Comparison of ENCODE assay signal across 30 cellular contexts in genomic region chr15:41840673-41841072, GRCh38.
"Had no signal": no experiment of that assay in that cellular context is flagged by ENCODE, and none has a peak within 500 bp of the region (broad histone marks: within the 10 kb centered on the region; RNA-seq: fewer than 3 reads in every experiment).

No MANE protein-coding gene starts in this region.

- H3K4me1 Mint-ChIP-seq: activated naive CD8-positive, alpha-beta T cell treated with anti-CD3 and anti-CD28 coated beads, Interleukin-2, amount 50 U/mL, for 24 hours had no signal

- H3K27me3 Mint-ChIP-seq: activated CD8-positive, alpha-beta memory T cell treated with anti-CD3 and anti-CD28 coated beads, Interleukin-2, amount 10 ng/mL, durations not matched to agents 7 days and 5 days; activated naive CD8-positive, alpha-beta T cell treated with anti-CD3 and anti-CD28 coated beads, Interleukin-2, amount 50 U/mL, for 24 hours; activated T-cell treated with anti-CD3 and anti-CD28 coated beads, Interleukin-2, amount 50 U/mL, for 24 hours had no signal

- H3K9me3 Mint-ChIP-seq: activated naive CD4-positive, alpha-beta T cell treated with anti-CD3 and anti-CD28 coated beads, Interleukin-2, amount 50 U/mL, for 72 hours; activated naive CD8-positive, alpha-beta T cell treated with anti-CD3 and anti-CD28 coated beads, Interleukin-2, amount 50 U/mL, for 24 hours; activated T-cell treated with anti-CD3 and anti-CD28 coated beads, Interleukin-2, amount 50 U/mL, for 24 hours; activated T-helper 1 cell treated with anti-CD3 and anti-CD28 coated beads, Interleukin-12 subunit alpha, Interleukin-12 subunit beta, Interleukin-2, Interleukin-4 antibody, amounts not matched to agents 30 ng/mL and 10 ng/mL and 1 ng/mL, durations not matched to agents 14 hours and 24 hours and 36 hours; T-helper 1 cell treated with Interleukin-12 subunit alpha and Interleukin-12 subunit beta and Interleukin-4 antibody, amounts not matched to agents 30 μg/mL and 1 μg/mL, for 36 hours had no signal

- H3K36me3 Mint-ChIP-seq: activated CD8-positive, alpha-beta memory T cell treated with anti-CD3 and anti-CD28 coated beads, Interleukin-2, amount 10 ng/mL, durations not matched to agents 7 days and 5 days; activated naive CD4-positive, alpha-beta T cell treated with anti-CD3 and anti-CD28 coated beads, Interleukin-2, amount 50 U/mL, for 72 hours had no signal

- DNase-seq: activated CD4-positive, alpha-beta T cell treated with anti-CD3 and anti-CD28 coated beads for 48 hours; activated CD4-positive, alpha-beta T cell treated with anti-CD3 and anti-CD28 coated beads, Interleukin-2, amount 50 U/mL, for 4 hours; activated CD8-positive, alpha-beta memory T cell treated with anti-CD3 and anti-CD28 coated beads, Interleukin-2, amount 10 ng/mL, durations not matched to agents 7 days and 5 days; activated effector memory CD4-positive, alpha-beta T cell treated with Interleukin-2 at 50 U/mL for 16 hours; activated naive CD4-positive, alpha-beta T cell; activated naive CD8-positive, alpha-beta T cell treated with anti-CD3 and anti-CD28 coated beads, Interleukin-2, amount 50 U/mL, for 24 hours; activated T-cell treated with anti-CD3 and anti-CD28 coated beads, Interleukin-2, amount 50 U/mL, for 24 hours; amniotic stem cell; brain microvascular endothelial cell; MG63; MV-4-11; NCI-H1092 treated with DMSO at 0.1 percent for 48 hours; NCI-H1417 treated with DMSO at 0.1 percent for 48 hours; NCI-H1694; NCI-H2029; NCI-H345; NCI-H510A; NCI-H526 treated with DMSO at 0.1 percent for 48 hours; NK-92 treated with Interleukin-12 subunit alpha and Interleukin-12 subunit beta, amount 100 ng/mL, for 24 hours; Peyer's patch; SHP77; SW 1271 had no signal

- H3K4me3 ChIP-seq: ascending aorta, cardiac muscle cell, MG63, Peyer's patch, SJSA1 had no signal

- H3K27me3 ChIP-seq: ascending aorta, brain microvascular endothelial cell, cardiac muscle cell, MG63, Peyer's patch, SJSA1 had no signal

- H3K9me3 ChIP-seq: ascending aorta, MG63, Peyer's patch, SJSA1 had no signal

- H3K27ac Mint-ChIP-seq: activated CD8-positive, alpha-beta memory T cell treated with anti-CD3 and anti-CD28 coated beads, Interleukin-2, amount 10 ng/mL, durations not matched to agents 7 days and 5 days; activated naive CD8-positive, alpha-beta T cell treated with anti-CD3 and anti-CD28 coated beads, Interleukin-2, amount 50 U/mL, for 24 hours; activated T-cell treated with anti-CD3 and anti-CD28 coated beads, Interleukin-2, amount 50 U/mL, for 24 hours; activated T-helper 1 cell treated with anti-CD3 and anti-CD28 coated beads, Interleukin-12 subunit alpha, Interleukin-12 subunit beta, Interleukin-2, Interleukin-4 antibody, amounts not matched to agents 30 ng/mL and 10 ng/mL and 1 ng/mL, durations not matched to agents 14 hours and 24 hours and 36 hours; T-helper 1 cell treated with Interleukin-12 subunit alpha and Interleukin-12 subunit beta and Interleukin-4 antibody, amounts not matched to agents 30 μg/mL and 1 μg/mL, for 36 hours had no signal

- H3K4me3 Mint-ChIP-seq: activated CD8-positive, alpha-beta memory T cell treated with anti-CD3 and anti-CD28 coated beads, Interleukin-2, amount 10 ng/mL, durations not matched to agents 7 days and 5 days; activated naive CD8-positive, alpha-beta T cell treated with anti-CD3 and anti-CD28 coated beads, Interleukin-2, amount 50 U/mL, for 24 hours; activated T-cell treated with anti-CD3 and anti-CD28 coated beads, Interleukin-2, amount 50 U/mL, for 24 hours; activated T-helper 1 cell treated with anti-CD3 and anti-CD28 coated beads, Interleukin-12 subunit alpha, Interleukin-12 subunit beta, Interleukin-2, Interleukin-4 antibody, amounts not matched to agents 30 ng/mL and 10 ng/mL and 1 ng/mL, durations not matched to agents 14 hours and 24 hours and 36 hours; T-helper 1 cell treated with Interleukin-12 subunit alpha and Interleukin-12 subunit beta and Interleukin-4 antibody, amounts not matched to agents 30 μg/mL and 1 μg/mL, for 36 hours had no signal

- H3K36me3 ChIP-seq: brain microvascular endothelial cell, MG63 had no signal

- H3K27ac ChIP-seq: ascending aorta, brain microvascular endothelial cell, cardiac muscle cell, Peyer's patch, SJSA1 had no signal

- ATAC-seq: activated CD4-positive, CD25-positive, alpha-beta regulatory T cell treated with anti-CD3 and anti-CD28 coated beads, Interleukin-2, amount 50 U/mL, for 24 hours; activated CD8-positive, alpha-beta memory T cell treated with anti-CD3 and anti-CD28 coated beads, Interleukin-2, amount 10 ng/mL, durations not matched to agents 7 days and 5 days; activated naive CD4-positive, alpha-beta T cell treated with anti-CD3 and anti-CD28 coated beads, Interleukin-2, amount 50 U/mL, for 72 hours; activated naive CD8-positive, alpha-beta T cell treated with anti-CD3 and anti-CD28 coated beads, Interleukin-2, amount 50 U/mL, for 24 hours; SK-N-SH treated with all-trans-retinoic acid at 6 μM for 48 hours had no signal

- H3K4me1 ChIP-seq: ascending aorta, Peyer's patch, SJSA1 had no signal
